ENCODE assay signal across 11 cellular contexts in the genomic region with DNA sequence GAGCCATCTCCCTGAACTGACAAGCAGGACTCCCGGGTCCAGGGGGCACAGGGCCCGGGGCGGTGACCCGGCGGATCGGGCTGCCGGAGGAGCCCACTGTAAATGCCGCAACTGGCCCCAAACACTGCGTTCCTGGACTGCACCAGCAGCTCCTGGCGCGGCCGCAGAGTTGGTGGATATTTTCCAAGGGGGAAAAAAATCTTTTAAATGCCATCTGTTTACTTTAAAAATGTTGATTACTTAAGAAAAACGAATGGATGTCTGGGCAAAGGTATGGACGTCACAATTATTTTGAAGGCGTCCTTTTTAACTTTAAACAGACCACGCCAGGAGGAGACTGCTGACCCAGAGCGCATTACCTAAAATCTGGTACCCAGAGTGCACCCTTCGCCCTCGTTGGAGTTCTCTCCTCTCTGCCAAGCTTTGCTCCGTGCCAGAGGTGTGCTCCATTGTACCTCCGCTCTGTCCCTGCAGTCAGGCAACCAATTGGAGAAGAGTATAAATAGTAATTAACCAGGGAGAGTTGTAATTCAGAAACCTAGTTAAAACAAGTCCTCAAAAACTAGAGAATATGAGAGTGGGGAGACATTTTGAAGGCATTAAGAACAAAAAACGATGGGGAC. TPM values are rescaled to one million over a fixed set of nuclear protein-coding genes. Genes with fewer than 3 reads are reported as not detected.
DNase-seq lines count a peak whose midpoint lies in the region; ATAC-seq, FAIRE-seq and TF ChIP-seq lines count a peak whose summit lies in the region.
"Had no signal": no experiment of that assay in that cellular context is flagged by ENCODE, and none has a peak within 500 bp of the region (broad histone marks: within the 10 kb centered on the region; RNA-seq: fewer than 3 reads in every experiment).

No MANE protein-coding gene starts in this region.

- TF ChIP-seq CTCF in cardiac muscle cell (IDR thresholded peaks at IDR 0.05; ENCODE audit: low read depth, low read length): no peak
- no peak for TF ChIP-seq CTCF in bronchial epithelial cell (IDR thresholded peaks at IDR 0.05; ENCODE audit: insufficient read depth, low read length, severe bottlenecking)
- TF ChIP-seq CTCF in right lobe of liver (IDR thresholded peaks at IDR 0.05): no peak
- TF ChIP-seq CTCF in transverse colon (IDR thresholded peaks at IDR 0.05): no peak

- 19% methylated on average over 16 of the region's 22 CpGs for WGBS in right lobe of liver (ENCODE audit: insufficient coverage, low coverage, low lambda C conversion rate, missing lambda C conversion rate)
- 47 to 50% methylated on average over 8 to 20 of the region's 22 CpGs for WGBS in transverse colon (ENCODE audit: low coverage in 1 of 2), 2 donors

- FAIRE-seq in bronchial epithelial cell (lab: Jason Lieb, UNC) (no peak), GM12892 (lab: Jason Lieb, UNC) (no peak)

- no peak for ATAC-seq in left ventricle myocardium superior
- peak in 2 of 4 donors; percentile 5 to 10 for ATAC-seq in right lobe of liver
- no peak for ATAC-seq in HG02870 (IDR thresholded peaks at IDR 0.05; ENCODE audit: unreplicated experiment)

- H3K4me1 ChIP-seq in cardiac muscle cell (ENCODE audit: low read depth) (no peaks in the 10 kb centered on the region), right lobe of liver (peaks cover 0 to 25% (median 12%) of the 10 kb centered on the region in 4 donors), transverse colon (peaks cover 0 to 55% (median 35%) of the 10 kb centered on the region in 4 donors)

- no peak for TF ChIP-seq EP300 in transverse colon (IDR thresholded peaks at IDR 0.05; ENCODE audit: low read depth)

- peaks cover 25% of the 10 kb centered on the region for H3K27me3 ChIP-seq in cardiac muscle cell
- H3K27me3 ChIP-seq in bronchial epithelial cell (ENCODE audit: control insufficient read depth, insufficient read depth, low read length): peaks cover 15% of the 10 kb centered on the region
- no peaks in the 10 kb centered on the region for H3K27me3 ChIP-seq in right lobe of liver
- peaks cover 95% of the 10 kb centered on the region for H3K27me3 ChIP-seq in transverse colon

- H3K4me3 ChIP-seq in cardiac muscle cell: peak overlapping the region; percentile 67
- H3K4me3 ChIP-seq in bronchial epithelial cell (ENCODE audit: low read depth, low read length): peak overlapping the region; percentile 50
- peak overlapping the region; percentile 68 to 89 (median 86) for H3K4me3 ChIP-seq in right lobe of liver
- peak overlapping the region in 2 of 4 donors; percentile 51 to 62 for H3K4me3 ChIP-seq in transverse colon

- peak; percentile 40 for TF ChIP-seq POLR2A in right lobe of liver (IDR thresholded peaks at IDR 0.05)
- no peak for TF ChIP-seq POLR2A in transverse colon (IDR thresholded peaks at IDR 0.05)
- TF ChIP-seq POLR2A in GM12892 (IDR thresholded peaks at IDR 0.05; ENCODE audit: low read depth, low read length): no peak

- H3K9me3 ChIP-seq in cardiac muscle cell (ENCODE audit: low read depth) (no peaks in the 10 kb centered on the region), right lobe of liver (no peaks in the 10 kb centered on the region), transverse colon (no peaks in the 10 kb centered on the region)

- H3K36me3 ChIP-seq in cardiac muscle cell (no peaks in the 10 kb centered on the region), bronchial epithelial cell (ENCODE audit: control insufficient read depth, insufficient read depth, low read length) (no peaks in the 10 kb centered on the region), right lobe of liver (no peaks in the 10 kb centered on the region), transverse colon (no peaks in the 10 kb centered on the region)

- in situ Hi-C loops in transverse colon (cut with MboI; ENCODE audit: low pct_ligation_motif_present in 1 of 4, low pct_unique_long_range_greater_than_20kb in 1 of 4, low sequenced_read_pairs in 3 of 4): loop anchor here in 3 of 4 donors (10.0 to 25.0 kb wide), 3 partner anchors 710 to 967 kb away; no protein-coding TSS in a partner anchor

- no peak for DNase-seq in cardiac muscle cell (ENCODE audit: low read depth in 1 of 2, low spot score in 1 of 2)
- DNase-seq in left ventricle myocardium superior: no peak
- DNase-seq in bronchial epithelial cell (ENCODE audit: low read depth): no peak
- peak; percentile 39 to 87 (median 76) for DNase-seq in right lobe of liver
- no peak for DNase-seq in transverse colon
- no peak for DNase-seq in NCI-H2196 (lab: John Stamatoyannopoulos, UW; ENCODE audit: unreplicated experiment)
- DNase-seq in GM12892 (ENCODE audit: insufficient read length): no peak
- DNase-seq: activated effector memory CD4-positive, alpha-beta T cell treated with Interleukin-2 at 50 U/mL for 16 hours; MM.1S; SHP77 had no signal

- intact Hi-C loops in left ventricle myocardium superior (cut with micrococcal nuclease): loop anchor here (5.0 to 10.0 kb wide), 3 partner anchors 240 to 967 kb away; a partner anchor contains a TSS
- intact Hi-C loops in right lobe of liver (cut with DNase I): no loop called here
- intact Hi-C loops in transverse colon (cut with DNase I; ENCODE audit: low total_unique reads): no loop called here

- H3K27ac ChIP-seq in cardiac muscle cell (no peak overlapping the region), right lobe of liver (peak overlapping the region; percentile 89 to 94 (median 93)), transverse colon (peak overlapping the region; percentile 12 to 78 (median 47))

RNA-seq across cellular contexts. Expression of a gene that starts 3.5 kb away (rescaled TPM):
- 4.9 and 7.9 TPM in 2 replicates for total RNA-seq in cardiac muscle cell
- polyA plus RNA-seq in cardiac muscle cell: 2.1 and 3.9 TPM in 2 replicates
- total RNA-seq in left ventricle myocardium superior: 1.7 TPM
- total RNA-seq in bronchial epithelial cell: 0.26 and 0.53 TPM in 2 replicates
- 10 to 100 TPM; 22.5 to 36.6 (median 28.2) TPM for total RNA-seq in right lobe of liver
- total RNA-seq in transverse colon: 1 to 10 TPM in 2 of 4 donors, under 1 TPM in 1, not detected in 1; 0.40 to 2.5 (median 1.2) TPM
- polyA plus RNA-seq in GM12892 (2012; ENCODE audit: missing spikeins): 0.89 TPM

Comparison
In these comparisons a context has a peak if more than half of its experiments do, and no peak if none do; other contexts are left out.
1. DNase-seq: peak in right lobe of liver (3 of 3); none in cardiac muscle cell (0 of 2), left ventricle myocardium superior (single experiment), bronchial epithelial cell (single experiment), transverse colon (single experiment), NCI-H2196 (single experiment) and GM12892 (single experiment).